16 cellular contexts compared by ENCODE assay signal in genomic region chr11:118117790-118118601, GRCh38. TPM values are rescaled to one million over a fixed set of nuclear protein-coding genes. Genes with fewer than 3 reads are reported as not detected.
DNase-seq lines count a peak whose midpoint lies in the region; ATAC-seq and TF ChIP-seq lines count a peak whose summit lies in the region.
"Had no signal": no experiment of that assay in that cellular context is flagged by ENCODE, and none has a peak within 500 bp of the region (broad histone marks: within the 10 kb centered on the region; RNA-seq: fewer than 3 reads in every experiment).

No MANE protein-coding gene starts in this region.

- POLR2A ChIA-PET in Panc1 (lab: Charles Lee), result no interaction called here

- H3K27ac ChIP-seq in BLaER1 (peak overlapping the region; percentile 48; the same call in 1 of the 2 replicates), Panc1 (ENCODE audit: low read length) (no peak overlapping the region), left ventricle myocardium inferior (replicated peaks) (peak overlapping the region; percentile 69)
- H3K27ac ChIP-seq: parathyroid adenoma, thyroid gland had no signal

- no TSS peak for BruUV-seq in Panc1 (replicated peaks; lab: Mats Ljungman, UMichigan)

- H3K4me3 ChIP-seq in BLaER1 (no peak overlapping the region), Panc1 (ENCODE audit: low read depth in 2 of 2, low read length in 2 of 2) (no peak overlapping the region), left ventricle myocardium inferior (no peak overlapping the region)
- H3K4me3 ChIP-seq: thyroid gland had no signal

- H3K9me3 ChIP-seq in BLaER1 (0 out of 2 replicates have a peak, but pooled peaks cover 9% of the 10 kb centered on the region), Panc1 (ENCODE audit: control insufficient read depth, insufficient read depth, low read depth, low read length) (no peaks in the 10 kb centered on the region), left ventricle myocardium inferior (replicated peaks) (no peaks in the 10 kb centered on the region)
- H3K9me3 ChIP-seq: thyroid gland had no signal

- H3K27me3 ChIP-seq in BLaER1 (no peaks in the 10 kb centered on the region), Panc1 (ENCODE audit: control insufficient read depth, insufficient read depth, low read length) (peaks cover 36% of the 10 kb centered on the region), left ventricle myocardium inferior (ENCODE audit: low read depth) (no peaks in the 10 kb centered on the region)
- H3K27me3 ChIP-seq: thyroid gland had no signal

- H3K4me2 ChIP-seq in BLaER1, result peak overlapping the region; percentile 85

- H3K36me3 ChIP-seq in BLaER1 (no peaks in the 10 kb centered on the region), Panc1 (ENCODE audit: control insufficient read depth, insufficient read depth, low read length) (no peaks in the 10 kb centered on the region), left ventricle myocardium inferior (no peaks in the 10 kb centered on the region)
- H3K36me3 ChIP-seq: thyroid gland had no signal

- DNase-seq in Panc1 (ENCODE audit: low read depth, low spot score), result no peak
- no peak for DNase-seq in left ventricle myocardium inferior
- DNase-seq in EL, result no peak
- DNase-seq in activated CD4-positive, alpha-beta T cell treated with anti-CD3 and anti-CD28 coated beads, Interleukin-2, amount 50 U/mL, for 1 hour, result no peak
- DNase-seq: cerebellar nuclear complex, Kasumi-1, midbrain, NCI-H524, thyroid gland had no signal

- H3K4me1 ChIP-seq in BLaER1, result peaks cover 26% of the 10 kb centered on the region
- H3K4me1 ChIP-seq in Panc1 (ENCODE audit: control insufficient read depth, insufficient read depth, low read length), result no peaks in the 10 kb centered on the region
- peaks cover 22% of the 10 kb centered on the region for H3K4me1 ChIP-seq in left ventricle myocardium inferior
- H3K4me1 ChIP-seq: parathyroid adenoma, thyroid gland had no signal

- intact Hi-C loops in Panc1 (cut with micrococcal nuclease; ENCODE audit: unreplicated experiment), result no loop called here
- intact Hi-C loops in left ventricle myocardium inferior (cut with micrococcal nuclease), result no loop called here

- CTCF ChIA-PET in Panc1 (lab: Charles Lee), result interaction anchor here (0.6 kb wide), 2 partner anchors 214 to 221 kb away, joined by 3 to 4 read pairs; no protein-coding TSS in a partner anchor

- in situ Hi-C loops in Panc1 (cut with HindIII; ENCODE audit: low pct_unique_long_range_greater_than_20kb, low sequenced_read_pairs), result no loop called here

- H3K9ac ChIP-seq in BLaER1, result peak overlapping the region; percentile 51; the same call in 1 of the 2 replicates
- H3K9ac ChIP-seq: parathyroid adenoma had no signal

- H4K20me1 ChIP-seq in BLaER1, result no peaks in the 10 kb centered on the region

- ATAC-seq in GM19438 (IDR thresholded peaks at IDR 0.05; ENCODE audit: low read depth, unreplicated experiment), result peak; percentile 52
- 0 out of 2 replicates have a peak, but pooled peaks have one; percentile 28 for ATAC-seq in Panc1
- ATAC-seq in HG02763 (IDR thresholded peaks at IDR 0.05; ENCODE audit: unreplicated experiment), result no peak
- no peak for ATAC-seq in GM19324 (IDR thresholded peaks at IDR 0.05; ENCODE audit: low FRiP score, unreplicated experiment)

- TF ChIP-seq CTCF in Panc1 (IDR thresholded peaks at IDR 0.05) (no peak), left ventricle myocardium inferior (IDR thresholded peaks at IDR 0.05; ENCODE audit: borderline replicate concordance) (no peak)

RNA-seq across cellular contexts. Expression of gene SMIM35, which starts 31.2 kb away (rescaled TPM):
- total RNA-seq in Panc1 (2021; ENCODE audit: unreplicated experiment), result not detected
- polyA plus RNA-seq in Panc1 (2012; ENCODE audit: insufficient read length), result not detected
- total RNA-seq in left ventricle myocardium inferior, result not detected
- total RNA-seq: activated naive CD4-positive, alpha-beta T cell treated with anti-CD3 and anti-CD28 coated beads, Interleukin-2, amount 50 U/mL, for 72 hours; RPMI7951; thyroid gland had no signal

RNA-seq across cellular contexts. Expression of gene SCN4B, which starts 34.6 kb away (rescaled TPM):
- total RNA-seq in Panc1 (2021; ENCODE audit: unreplicated experiment), result 0.33 TPM
- polyA plus RNA-seq in Panc1 (2012; ENCODE audit: insufficient read length), result not detected
- 12.9 TPM for total RNA-seq in left ventricle myocardium inferior
- total RNA-seq: RPMI7951 had no signal

RNA-seq across cellular contexts. Expression of gene TMPRSS4, which starts 41.1 kb away (rescaled TPM):
- total RNA-seq in Panc1 (2021; ENCODE audit: unreplicated experiment) (not detected), left ventricle myocardium inferior (0.30 TPM)
- not detected for polyA plus RNA-seq in Panc1 (2012; ENCODE audit: insufficient read length)
- total RNA-seq: activated naive CD4-positive, alpha-beta T cell treated with anti-CD3 and anti-CD28 coated beads, Interleukin-2, amount 50 U/mL, for 72 hours; RPMI7951 had no signal

RNA-seq across cellular contexts. Expression of gene SCN2B, which starts 58.4 kb away (rescaled TPM):
- total RNA-seq in Panc1 (2021; ENCODE audit: unreplicated experiment) (not detected), left ventricle myocardium inferior (24.9 TPM)
- polyA plus RNA-seq in Panc1 (2012; ENCODE audit: insufficient read length), result not detected
- total RNA-seq: RPMI7951 had no signal

Comparison
In these comparisons a context has a peak if more than half of its experiments do, and no peak if none do; other contexts are left out.
1. ATAC-seq: peak in GM19438 (single experiment) and Panc1 (single experiment); none in HG02763 (single experiment) and GM19324 (single experiment).
2. RNA of gene SCN4B, which starts 34.6 kb away (total RNA-seq): 12.9 TPM in left ventricle myocardium inferior (single experiment); 0.33 TPM in Panc1 (single experiment); every median in the first group is over 10 times any median in the second.